Comparison of ENCODE assay signal across 23 cellular contexts in genomic region chr1:119633575-119634325, GRCh38. TPM values are rescaled to one million over a fixed set of nuclear protein-coding genes. Genes with fewer than 3 reads are reported as not detected.
DNase-seq lines count a peak whose midpoint lies in the region; ATAC-seq, FAIRE-seq and TF ChIP-seq lines count a peak whose summit lies in the region.
"Had no signal": no experiment of that assay in that cellular context is flagged by ENCODE, and none has a peak within 500 bp of the region (broad histone marks: within the 10 kb centered on the region; RNA-seq: fewer than 3 reads in every experiment).

No MANE protein-coding gene starts in this region.

- H3K27ac ChIP-seq in HepG2 (ENCODE audit: extremely low read length, insufficient read depth, low read length) (no peak overlapping the region), right lobe of liver (no peak overlapping the region), left lung (no peak overlapping the region), tibial nerve (no peak overlapping the region)
- H3K27ac ChIP-seq: 22Rv1, HL-60, SK-N-MC had no signal

- H3K27ac Mint-ChIP-seq in nephron progenitor cell = peak overlapping the region; percentile 29
- no peak overlapping the region for H3K27ac Mint-ChIP-seq in Caco-2 (ENCODE audit: unreplicated experiment)
- H3K27ac Mint-ChIP-seq: CD4-positive, alpha-beta T cell had no signal

- no peak for TF ChIP-seq POLR2A in HepG2 (IDR thresholded peaks at IDR 0.05; ENCODE audit: insufficient read depth in 1 of 2, low read depth in 2 of 2, low read length in 2 of 2)
- TF ChIP-seq POLR2A in right lobe of liver (IDR thresholded peaks at IDR 0.05) = no peak
- TF ChIP-seq POLR2A in tibial nerve (IDR thresholded peaks at IDR 0.05) = no peak

- TF ChIP-seq EP300 in HepG2 (IDR thresholded peaks at IDR 0.05; ENCODE audit: low read depth in 2 of 2, low read length in 2 of 2) = no peak
- TF ChIP-seq EP300 in HepG2 (CRISPR knock-in tag; IDR thresholded peaks at IDR 0.05; ENCODE audit: borderline replicate concordance) = no peak
- TF ChIP-seq EP300 in tibial nerve (IDR thresholded peaks at IDR 0.05) = no peak

- no peak overlapping the region for H3K9ac ChIP-seq in HepG2 (ENCODE audit: insufficient read depth, low read depth, low read length)

- DNase-seq in DMS 273 (lab: John Stamatoyannopoulos, UW; ENCODE audit: unreplicated experiment) (peak; percentile 50), DMS 273 treated with DMSO at 0.1 percent for 48 hours (lab: John Stamatoyannopoulos, UW) (no peak), HepG2 (ENCODE audit: low spot score) (no peak), right lobe of liver (no peak), nephron progenitor cell (no peak), left lung (no peak), Caco-2 (no peak), tibial nerve (ENCODE audit: low spot score in 2 of 2) (no peak)
- DNase-seq: BE2C; CD4-positive, alpha-beta T cell; DND-41; HCEC 1CT; MV-4-11; NCI-H1417 treated with DMSO at 0.1 percent for 48 hours; NCI-H1930; NCI-H774 had no signal

- H3K36me3 ChIP-seq in HepG2 (replicated peaks in 1 of 2; ENCODE audit: control insufficient read depth in 1 of 2, insufficient read depth in 2 of 2, low read length in 2 of 2) (peaks cover 0 to 3% of the 10 kb centered on the region in 2 experiments; a peak in 1 of 5 replicates), right lobe of liver (no peaks in the 10 kb centered on the region), left lung (no peaks in the 10 kb centered on the region), Caco-2 (ENCODE audit: control insufficient read depth, insufficient read depth, low read length) (no peaks in the 10 kb centered on the region), tibial nerve (no peaks in the 10 kb centered on the region)
- H3K36me3 ChIP-seq: BE2C had no signal

- peaks cover 21% of the 10 kb centered on the region for H3K36me3 Mint-ChIP-seq in nephron progenitor cell (ENCODE audit: low read depth)
- H3K36me3 Mint-ChIP-seq in Caco-2 (ENCODE audit: insufficient read depth, unreplicated experiment) = no peaks in the 10 kb centered on the region

- no peak overlapping the region for H3K4me3 ChIP-seq in HepG2 (replicated peaks in 1 of 3; ENCODE audit: insufficient read depth in 1 of 3, low read depth in 2 of 3, low read length in 3 of 3)
- H3K4me3 ChIP-seq in right lobe of liver = no peak overlapping the region
- no peak overlapping the region for H3K4me3 ChIP-seq in left lung
- H3K4me3 ChIP-seq in Caco-2 (ENCODE audit: low read depth, low read length) = no peak overlapping the region
- H3K4me3 ChIP-seq in tibial nerve = no peak overlapping the region
- H3K4me3 ChIP-seq: SK-N-MC had no signal

- H3K79me2 ChIP-seq in HepG2 (ENCODE audit: insufficient read depth, low read length) = peaks cover 55% of the 10 kb centered on the region

- H3K27me3 Mint-ChIP-seq in nephron progenitor cell (ENCODE audit: low read depth, poor library complexity) (peaks cover 5% of the 10 kb centered on the region), Caco-2 (ENCODE audit: insufficient read depth, unreplicated experiment) (no peaks in the 10 kb centered on the region)

- H3K4me3 Mint-ChIP-seq in nephron progenitor cell = no peak overlapping the region
- H3K4me3 Mint-ChIP-seq in Caco-2 (ENCODE audit: unreplicated experiment) = no peak overlapping the region
- H3K4me3 Mint-ChIP-seq: CD4-positive, alpha-beta T cell had no signal

- peaks cover 52% of the 10 kb centered on the region for H3K4me1 Mint-ChIP-seq in nephron progenitor cell
- H3K4me1 Mint-ChIP-seq in Caco-2 (ENCODE audit: low read depth, unreplicated experiment) = no peaks in the 10 kb centered on the region

- H2AFZ ChIP-seq in HepG2 (ENCODE audit: low read length) = no peak overlapping the region

- intact Hi-C loops in HepG2 (cut with micrococcal nuclease; ENCODE audit: unreplicated experiment) (loop anchor here (5.0 kb wide), 1 partner anchor 79 kb away; the partner anchor contains the start of gene PHGDH), right lobe of liver (cut with DNase I) (no loop called here), left lung (cut with DNase I) (no loop called here), Caco-2 (cut with micrococcal nuclease; ENCODE audit: unreplicated experiment) (no loop called here)

- CTCF ChIA-PET in HepG2 (lab: Yijun Ruan, JAX; ENCODE audit: low intra/inter-chr PET ratio, low total read pairs) = no interaction called here
- CTCF ChIA-PET in Caco-2 (lab: Charles Lee) = no interaction called here

- H4K20me1 ChIP-seq in HepG2 (ENCODE audit: insufficient read depth, low read length) = no peaks in the 10 kb centered on the region

- no peaks in the 10 kb centered on the region for H3K27me3 ChIP-seq in HepG2 (ENCODE audit: control insufficient read depth in 1 of 2, insufficient read depth in 2 of 2, low read length in 2 of 2)
- H3K27me3 ChIP-seq in right lobe of liver = no peaks in the 10 kb centered on the region
- peaks cover 0 to 18% of the 10 kb centered on the region in 2 donors for H3K27me3 ChIP-seq in left lung
- no peaks in the 10 kb centered on the region for H3K27me3 ChIP-seq in Caco-2 (replicated peaks; ENCODE audit: control insufficient read depth, insufficient read depth, low read length)
- no peaks in the 10 kb centered on the region for H3K27me3 ChIP-seq in tibial nerve
- H3K27me3 ChIP-seq: BE2C had no signal

- no peaks in the 10 kb centered on the region for H3K9me3 ChIP-seq in HepG2 (ENCODE audit: low read length)
- H3K9me3 ChIP-seq in right lobe of liver = no peaks in the 10 kb centered on the region
- no peaks in the 10 kb centered on the region for H3K9me3 ChIP-seq in left lung
- H3K9me3 ChIP-seq in Caco-2 = no peaks in the 10 kb centered on the region
- no peaks in the 10 kb centered on the region for H3K9me3 ChIP-seq in tibial nerve
- H3K9me3 ChIP-seq: BE2C had no signal

- TF ChIP-seq CTCF in HepG2 (CRISPR knock-in tag; IDR thresholded peaks at IDR 0.05) (no peak), right lobe of liver (IDR thresholded peaks at IDR 0.05) (no peak), nephron progenitor cell (IDR thresholded peaks at IDR 0.05) (no peak), left lung (IDR thresholded peaks at IDR 0.05) (no peak), Caco-2 (IDR thresholded peaks at IDR 0.05; ENCODE audit: insufficient read depth in 1 of 2, low read depth in 1 of 2, low read length in 1 of 2, severe bottlenecking in 1 of 2, unreplicated experiment in 1 of 2) (no peak), tibial nerve (IDR thresholded peaks at IDR 0.05) (no peak)

- no TSS peak for BruUV-seq in HepG2 (replicated peaks; lab: Mats Ljungman, UMichigan)
- no TSS peak for BruUV-seq in Caco-2 (replicated peaks; lab: Mats Ljungman, UMichigan)

- 82% methylated on average over 4 of the region's 4 CpGs for WGBS in HepG2 (ENCODE audit: low lambda C conversion rate)
- WGBS in right lobe of liver (ENCODE audit: insufficient coverage, low coverage, low lambda C conversion rate, missing lambda C conversion rate) = 71% methylated on average over 4 of the region's 4 CpGs
- 64 to 70% methylated on average over 4 of the region's 4 CpGs for WGBS in tibial nerve, 2 donors

- ATAC-seq in HepG2 (no peak), right lobe of liver (no peak), left lung (no peak)

- in situ Hi-C loops in HepG2 (cut with HindIII; ENCODE audit: extremely low pct_ligation_motif_present, low pct_unique_long_range_greater_than_20kb) = no loop called here

- TF ChIP-seq RAD21 in HepG2 (CRISPR knock-in tag; IDR thresholded peaks at IDR 0.05) = no peak

- FAIRE-seq in HepG2 (lab: Jason Lieb, UNC) = no peak
- FAIRE-seq: D721Med, G401.6, GM18507, HTR-8/SVneo had no signal

- POLR2A ChIA-PET in HepG2 (lab: Yijun Ruan, JAX) (no interaction called here), Caco-2 (lab: Charles Lee) (no interaction called here)

- H3K9me3 Mint-ChIP-seq in nephron progenitor cell = no peaks in the 10 kb centered on the region
- H3K9me3 Mint-ChIP-seq in Caco-2 (ENCODE audit: unreplicated experiment) = no peaks in the 10 kb centered on the region
- H3K9me3 Mint-ChIP-seq: CD4-positive, alpha-beta T cell had no signal

- H3K4me1 ChIP-seq in HepG2 (ENCODE audit: insufficient read depth, low read length) (peaks cover 79% of the 10 kb centered on the region), right lobe of liver (peaks cover 0 to 32% (median 14%) of the 10 kb centered on the region in 4 donors), left lung (peaks cover 20 to 39% of the 10 kb centered on the region in 2 donors), Caco-2 (no peaks in the 10 kb centered on the region), tibial nerve (peaks cover 0 to 45% (median 27%) of the 10 kb centered on the region in 4 donors)

- H3K4me2 ChIP-seq in HepG2 (ENCODE audit: low read depth, low read length) = no peak overlapping the region

TF ChIP-seq in HepG2, 621 proteins besides CTCF, POLR2A, EP300 and RAD21 (continues in another document):
- TF ChIP-seq SOX6 (IDR thresholded peaks at IDR 0.05) (no peak), SOX6 (CRISPR knock-in tag; IDR thresholded peaks at IDR 0.05) (no peak), CEBPB (IDR thresholded peaks at IDR 0.05; ENCODE audit: borderline replicate concordance, low read depth, low read length) (peak; percentile 21; the same call in 1 of the 2 replicates)

RNA-seq across cellular contexts. Expression of gene ZNF697, which starts 14.3 kb away (rescaled TPM):
- total RNA-seq in HepG2 (2016; rRNA removed; fragmentation: Illumina TruSeq; extraction: Trizol) (7.1 and 7.3 TPM in 2 replicates), right lobe of liver (1 to 10 TPM; 2.6 to 6.9 (median 3.4) TPM), left lung (1 to 10 TPM; 8.0 to 8.1 TPM), Caco-2 (2022) (2.9 and 3.1 TPM in 2 replicates), tibial nerve (1 to 10 TPM; 3.3 to 9.0 (median 4.9) TPM)
- total RNA-seq in HepG2 (2016; cell fraction: cytosol; rRNA removed; fragmentation: Illumina TruSeq; extraction: Trizol; ENCODE audit: low read depth) = 0.62 and 0.71 TPM in 2 replicates
- total RNA-seq in HepG2 (2016; cell fraction: insoluble cytoplasmic fraction; rRNA removed; fragmentation: Illumina TruSeq; extraction: Trizol) = 6.7 and 7.7 TPM in 2 replicates
- 2.9 and 3.1 TPM in 2 replicates for total RNA-seq in HepG2 (2016; cell fraction: membrane; rRNA removed; fragmentation: Illumina TruSeq; extraction: Trizol)
- 6.0 and 6.7 TPM in 2 replicates for total RNA-seq in HepG2 (2016; cell fraction: nucleus; rRNA removed; fragmentation: Illumina TruSeq; extraction: Trizol)
- 2.3 and 2.5 TPM in 2 replicates for polyA plus RNA-seq in HepG2 (2011; rRNA removed)
- polyA plus RNA-seq in HepG2 (2011; cell fraction: cytosol; rRNA removed) = 1.6 and 1.9 TPM in 2 replicates
- polyA plus RNA-seq in HepG2 (2011; cell fraction: nucleus; rRNA removed) = 4.2 and 4.6 TPM in 2 replicates
- 3.8 and 4.2 TPM in 2 replicates for polyA plus RNA-seq in HepG2 (2012)
- 0.28 and 0.36 TPM in 2 replicates for polyA plus RNA-seq in HepG2 (2016; cell fraction: cytosol; fragmentation: Illumina TruSeq; extraction: Trizol; ENCODE audit: low read depth)
- 6.6 and 6.9 TPM in 2 replicates for polyA plus RNA-seq in HepG2 (2016; cell fraction: insoluble cytoplasmic fraction; fragmentation: Illumina TruSeq; extraction: Trizol; ENCODE audit: low read depth)
- polyA plus RNA-seq in HepG2 (2016; cell fraction: membrane; fragmentation: Illumina TruSeq; extraction: Trizol; ENCODE audit: low read depth) = 1.2 and 1.4 TPM in 2 replicates
- 8.0 and 9.2 TPM in 2 replicates for polyA plus RNA-seq in HepG2 (2016; cell fraction: nucleus; fragmentation: Illumina TruSeq; extraction: Trizol; ENCODE audit: insufficient read depth, low read depth)
- 2.2 and 6.9 TPM in 2 replicates for polyA minus RNA-seq in HepG2 (2011; rRNA and poly(A)+ RNA removed; ENCODE audit: low replicate concordance)
- polyA minus RNA-seq in HepG2 (2011; cell fraction: cytosol; rRNA and poly(A)+ RNA removed) = 5.0 and 5.1 TPM in 2 replicates
- polyA minus RNA-seq in HepG2 (2011; cell fraction: nucleus; rRNA and poly(A)+ RNA removed) = 13.9 and 14.8 TPM in 2 replicates
